10 cellular contexts compared by ENCODE assay signal in genomic region chr10:80201592-80202256, GRCh38. TPM values are rescaled to one million over a fixed set of nuclear protein-coding genes. Genes with fewer than 3 reads are reported as not detected.
DNase-seq lines count a peak whose midpoint lies in the region; ATAC-seq and TF ChIP-seq lines count a peak whose summit lies in the region.
"Had no signal": no experiment of that assay in that cellular context is flagged by ENCODE, and none has a peak within 500 bp of the region (broad histone marks: within the 10 kb centered on the region; RNA-seq: fewer than 3 reads in every experiment).

No MANE protein-coding gene starts in this region.

- peak overlapping the region; percentile 42 for H3K27ac ChIP-seq in parathyroid adenoma

- H3K9me3 ChIP-seq in parathyroid adenoma (ENCODE audit: control insufficient read depth, low read length) = no peaks in the 10 kb centered on the region

- peak overlapping the region; percentile 28 for H3K4me3 ChIP-seq in fibroblast of the aortic adventitia (ENCODE audit: low read depth, low read length)
- H3K4me3 ChIP-seq in parathyroid adenoma (ENCODE audit: low read depth, low read length) = no peak overlapping the region

- DNase-seq in Calu3 = no peak
- no peak for DNase-seq in activated CD4-positive, alpha-beta memory T cell treated with anti-CD3 and anti-CD28 coated beads, Interleukin-2, amount 10 ng/mL, durations not matched to agents 7 days and 5 days
- no peak for DNase-seq in fibroblast of the aortic adventitia (ENCODE audit: low read depth)
- DNase-seq in GDM1 (lab: John Stamatoyannopoulos, UW) = no peak
- no peak for DNase-seq in NCI-H510A treated with DMSO at 0.1 percent for 48 hours (lab: John Stamatoyannopoulos, UW)
- no peak for DNase-seq in kidney tubule cell (ENCODE audit: low spot score)
- DNase-seq: EL, NCI-H146 had no signal

- TF ChIP-seq CTCF in Calu3 (IDR thresholded peaks at IDR 0.05; ENCODE audit: unreplicated experiment) (no peak), fibroblast of the aortic adventitia (IDR thresholded peaks at IDR 0.05; ENCODE audit: insufficient read depth, low read length) (no peak), parathyroid adenoma (IDR thresholded peaks at IDR 0.05) (no peak)

- no peaks in the 10 kb centered on the region for H3K27me3 Mint-ChIP-seq in Calu3 (ENCODE audit: unreplicated experiment)
- no peaks in the 10 kb centered on the region for H3K27me3 Mint-ChIP-seq in activated CD4-positive, alpha-beta memory T cell treated with anti-CD3 and anti-CD28 coated beads, Interleukin-2, amount 10 ng/mL, durations not matched to agents 7 days and 5 days

- no peak overlapping the region for H2AFZ ChIP-seq in parathyroid adenoma

- H3K9me3 Mint-ChIP-seq in Calu3 (ENCODE audit: low read depth, unreplicated experiment) = no peaks in the 10 kb centered on the region
- no peaks in the 10 kb centered on the region for H3K9me3 Mint-ChIP-seq in activated CD4-positive, alpha-beta memory T cell treated with anti-CD3 and anti-CD28 coated beads, Interleukin-2, amount 10 ng/mL, durations not matched to agents 7 days and 5 days

- intact Hi-C loops in Calu3 (cut with micrococcal nuclease; ENCODE audit: unreplicated experiment) = no loop called here

- BruUV-seq in Calu3 (replicated peaks; lab: Mats Ljungman, UMichigan) = no TSS peak

- H3K4me1 ChIP-seq in parathyroid adenoma = peaks cover 22% of the 10 kb centered on the region

- peak overlapping the region; percentile 86 for H3K4me3 Mint-ChIP-seq in Calu3 (ENCODE audit: low read depth, unreplicated experiment)
- H3K4me3 Mint-ChIP-seq in activated CD4-positive, alpha-beta memory T cell treated with anti-CD3 and anti-CD28 coated beads, Interleukin-2, amount 10 ng/mL, durations not matched to agents 7 days and 5 days = peak overlapping the region; percentile 31

- peaks cover 54% of the 10 kb centered on the region for H3K79me2 ChIP-seq in parathyroid adenoma

- peaks cover 73% of the 10 kb centered on the region for H3K4me1 Mint-ChIP-seq in Calu3 (ENCODE audit: low read depth, unreplicated experiment)
- peaks cover 65% of the 10 kb centered on the region for H3K4me1 Mint-ChIP-seq in activated CD4-positive, alpha-beta memory T cell treated with anti-CD3 and anti-CD28 coated beads, Interleukin-2, amount 10 ng/mL, durations not matched to agents 7 days and 5 days

- no peaks in the 10 kb centered on the region for H3K27me3 ChIP-seq in parathyroid adenoma (ENCODE audit: control insufficient read depth, insufficient read depth, low read length)

- POLR2A ChIA-PET in activated CD4-positive, alpha-beta memory T cell treated with anti-CD3 and anti-CD28 coated beads, Interleukin-2, amount 10 ng/mL, durations not matched to agents 7 days and 5 days (lab: Charles Lee) = interaction anchor here (0.9 to 4.9 kb wide), 3 partner anchors 9 to 43 kb away, joined by 3 to 135 read pairs (median 32); no protein-coding TSS in a partner anchor

- no peaks in the 10 kb centered on the region for H3K36me3 ChIP-seq in parathyroid adenoma (ENCODE audit: control insufficient read depth, insufficient read depth, low read length)

- peaks cover 96% of the 10 kb centered on the region for H3K36me3 Mint-ChIP-seq in Calu3 (ENCODE audit: insufficient read depth, unreplicated experiment)
- peaks cover 43% of the 10 kb centered on the region for H3K36me3 Mint-ChIP-seq in activated CD4-positive, alpha-beta memory T cell treated with anti-CD3 and anti-CD28 coated beads, Interleukin-2, amount 10 ng/mL, durations not matched to agents 7 days and 5 days (ENCODE audit: low read depth)

- ATAC-seq in HG02970 (IDR thresholded peaks at IDR 0.05; ENCODE audit: low FRiP score, unreplicated experiment) = no peak

- H3K9ac ChIP-seq in parathyroid adenoma = no peak overlapping the region

- H3K4me2 ChIP-seq in parathyroid adenoma (ENCODE audit: low read length) = no peak overlapping the region

- CTCF ChIA-PET in Calu3 (lab: Charles Lee) = interaction anchor here (1.3 kb wide), 1 partner anchor 14 kb away, joined by 5 read pairs; no protein-coding TSS in a partner anchor
- CTCF ChIA-PET in activated CD4-positive, alpha-beta memory T cell treated with anti-CD3 and anti-CD28 coated beads, Interleukin-2, amount 10 ng/mL, durations not matched to agents 7 days and 5 days (lab: Charles Lee) = interaction anchor here (1.3 to 3.0 kb wide), 2 partner anchors 14 to 57 kb away, joined by 8 to 35 read pairs; no protein-coding TSS in a partner anchor

- peak overlapping the region; percentile 94 for H3K27ac Mint-ChIP-seq in Calu3 (ENCODE audit: unreplicated experiment)
- peak overlapping the region; percentile 80 for H3K27ac Mint-ChIP-seq in activated CD4-positive, alpha-beta memory T cell treated with anti-CD3 and anti-CD28 coated beads, Interleukin-2, amount 10 ng/mL, durations not matched to agents 7 days and 5 days

RNA-seq across cellular contexts. Expression of gene ANXA11, which starts 3.6 kb away (rescaled TPM):
- total RNA-seq in Calu3 (2022) = 835 and 846 TPM in 2 replicates
- 100 to 1,000 TPM; 271 to 273 TPM for total RNA-seq in activated CD4-positive, alpha-beta memory T cell treated with anti-CD3 and anti-CD28 coated beads, Interleukin-2, amount 10 ng/mL, durations not matched to agents 7 days and 5 days
- total RNA-seq in fibroblast of the aortic adventitia (ENCODE audit: low replicate concordance) = 51.1 and 153 TPM in 2 replicates
